In genomic region chr9:127767405-127767804, GRCh38 we compare ENCODE assay signal across 10 cellular contexts. TPM values are rescaled to one million over a fixed set of nuclear protein-coding genes. Genes with fewer than 3 reads are reported as not detected.
DNase-seq lines count a peak whose midpoint lies in the region; ATAC-seq and TF ChIP-seq lines count a peak whose summit lies in the region.
"Had no signal": no experiment of that assay in that cellular context is flagged by ENCODE, and none has a peak within 500 bp of the region (broad histone marks: within the 10 kb centered on the region; RNA-seq: fewer than 3 reads in every experiment).

No MANE protein-coding gene starts in this region.

- H3K9me3 Mint-ChIP-seq in IgD-negative memory B cell (no peaks in the 10 kb centered on the region), WTC11 (no peaks in the 10 kb centered on the region)

- CTCF ChIA-PET in WTC11 (lab: Charles Lee) = interaction anchor here (0.7 to 1.8 kb wide), 5 partner anchors 13 to 102 kb away, joined by 3 to 7 read pairs (median 3); partner anchors contain the start of gene TOR2A

- H4K20me1 ChIP-seq in fibroblast of lung (ENCODE audit: control insufficient read depth, extremely low read depth, insufficient read depth, low read length) = no peaks in the 10 kb centered on the region

- ATAC-seq in WTC11 (no peak), HG02759 (IDR thresholded peaks at IDR 0.05; ENCODE audit: unreplicated experiment) (no peak), GM21529 (IDR thresholded peaks at IDR 0.05; ENCODE audit: unreplicated experiment) (no peak)

- DNase-seq in WTC11 (ENCODE audit: low spot score) (no peak), fibroblast of lung (ENCODE audit: low read depth in 2 of 2) (no peak), BE2C (no peak)
- DNase-seq: NCI-H1105 treated with DMSO at 0.1 percent for 48 hours had no signal

- H3K79me2 ChIP-seq in fibroblast of lung (ENCODE audit: control insufficient read depth, insufficient read depth, low read length) = no peaks in the 10 kb centered on the region

- no peaks in the 10 kb centered on the region for H3K27me3 Mint-ChIP-seq in IgD-negative memory B cell
- H3K27me3 Mint-ChIP-seq in WTC11 (ENCODE audit: low read depth) = peaks cover 11% of the 10 kb centered on the region

- H3K9ac ChIP-seq in fibroblast of lung (ENCODE audit: insufficient read depth, low read length) = no peak overlapping the region
- H3K9ac ChIP-seq in skeletal muscle tissue (ENCODE audit: low read depth in 1 of 3, low read length in 3 of 3) = peak overlapping the region in 2 of 3 donors; percentile 19 to 22

- no peak overlapping the region for H2AFZ ChIP-seq in fibroblast of lung (ENCODE audit: low read length)

- peak overlapping the region in 2 of 4 donors; percentile 19 to 39 for H3K4me3 Mint-ChIP-seq in IgD-negative memory B cell
- no peak overlapping the region for H3K4me3 Mint-ChIP-seq in WTC11

- H3K27ac Mint-ChIP-seq in IgD-negative memory B cell = peak overlapping the region in 2 of 3 donors; percentile 91 to 94
- H3K27ac Mint-ChIP-seq in WTC11 = peak overlapping the region; percentile 10; the same call in 1 of the 2 replicates

- H3K36me3 Mint-ChIP-seq in IgD-negative memory B cell (peaks cover 2% of the 10 kb centered on the region), WTC11 (no peaks in the 10 kb centered on the region)

- H3K27me3 ChIP-seq in fibroblast of lung (ENCODE audit: control insufficient read depth, insufficient read depth, low read length) = peaks cover 8% of the 10 kb centered on the region
- H3K27me3 ChIP-seq in skeletal muscle tissue (ENCODE audit: control insufficient read depth in 3 of 3, insufficient read depth in 3 of 3, low read length in 3 of 3) = peaks cover 0 to 5% (median 5%) of the 10 kb centered on the region in 3 donors
- no peaks in the 10 kb centered on the region for H3K27me3 ChIP-seq in BE2C
- H3K27me3 ChIP-seq: SJSA1 had no signal

- H3K4me3 ChIP-seq in fibroblast of lung (replicated peaks in 1 of 4; ENCODE audit: control extremely low read depth in 1 of 4, insufficient read depth in 1 of 4, low read depth in 3 of 4, low read length in 4 of 4) (no peak overlapping the region), skeletal muscle tissue (ENCODE audit: low read length in 3 of 3) (no peak overlapping the region), BE2C (ENCODE audit: low read depth, low read length) (no peak overlapping the region)
- H3K4me3 ChIP-seq: SJSA1 had no signal

- POLR2A ChIA-PET in WTC11 (lab: Charles Lee) = interaction anchor here (0.6 kb wide), 1 partner anchor 147 kb away, joined by 5 read pairs; no protein-coding TSS in a partner anchor

- H3K4me1 ChIP-seq in fibroblast of lung (ENCODE audit: control insufficient read depth, extremely low read depth, insufficient read depth, low read length) = peaks cover 12% of the 10 kb centered on the region
- H3K4me1 ChIP-seq in skeletal muscle tissue (ENCODE audit: control insufficient read depth in 3 of 3, insufficient read depth in 3 of 3, low read length in 3 of 3) = peaks cover 47 to 58% (median 51%) of the 10 kb centered on the region in 3 donors
- H3K4me1 ChIP-seq in BE2C = peaks cover 10% of the 10 kb centered on the region

- H3K4me1 Mint-ChIP-seq in IgD-negative memory B cell (peaks cover 38 to 55% (median 51%) of the 10 kb centered on the region in 3 donors), WTC11 (peaks cover 50% of the 10 kb centered on the region)

- H3K9me3 ChIP-seq in fibroblast of lung (ENCODE audit: control insufficient read depth, insufficient read depth, low read depth, low read length) = no peaks in the 10 kb centered on the region
- no peaks in the 10 kb centered on the region for H3K9me3 ChIP-seq in skeletal muscle tissue (ENCODE audit: control insufficient read depth in 3 of 3, low read length in 3 of 3)
- H3K9me3 ChIP-seq in BE2C = no peaks in the 10 kb centered on the region
- H3K9me3 ChIP-seq: SJSA1 had no signal

- no peak overlapping the region for H3K4me2 ChIP-seq in fibroblast of lung (ENCODE audit: extremely low read depth, insufficient read depth, low read length)

- peak overlapping the region; percentile 11 for H3K27ac ChIP-seq in fibroblast of lung (ENCODE audit: insufficient read depth, low read length)
- H3K27ac ChIP-seq in skeletal muscle tissue (ENCODE audit: low read depth, low read length) = peak overlapping the region; percentile 75
- H3K27ac ChIP-seq: SJSA1 had no signal

- no peaks in the 10 kb centered on the region for H3K36me3 ChIP-seq in fibroblast of lung (ENCODE audit: control insufficient read depth, insufficient read depth, low read length)
- H3K36me3 ChIP-seq in skeletal muscle tissue (ENCODE audit: control insufficient read depth in 3 of 3, insufficient read depth in 3 of 3, low read length in 3 of 3) = no peaks in the 10 kb centered on the region
- H3K36me3 ChIP-seq in BE2C = no peaks in the 10 kb centered on the region
- H3K36me3 ChIP-seq: SJSA1 had no signal

- TF ChIP-seq CTCF in WTC11 (IDR thresholded peaks at IDR 0.05) = no peak
- TF ChIP-seq CTCF in fibroblast of lung (conservative IDR thresholded peaks at IDR 0.05 in 1 of 2, IDR thresholded peaks at IDR 0.05 in 1 of 2; ENCODE audit: low read depth in 1 of 2, low read length in 2 of 2) = no peak
- no peak for TF ChIP-seq CTCF in BE2C (IDR thresholded peaks at IDR 0.05; ENCODE audit: low read depth, low read length)

TF ChIP-seq in WTC11, 78 proteins besides CTCF, POLR2A, EP300 and RAD21:
- TF ChIP-seq, protein P1, sequence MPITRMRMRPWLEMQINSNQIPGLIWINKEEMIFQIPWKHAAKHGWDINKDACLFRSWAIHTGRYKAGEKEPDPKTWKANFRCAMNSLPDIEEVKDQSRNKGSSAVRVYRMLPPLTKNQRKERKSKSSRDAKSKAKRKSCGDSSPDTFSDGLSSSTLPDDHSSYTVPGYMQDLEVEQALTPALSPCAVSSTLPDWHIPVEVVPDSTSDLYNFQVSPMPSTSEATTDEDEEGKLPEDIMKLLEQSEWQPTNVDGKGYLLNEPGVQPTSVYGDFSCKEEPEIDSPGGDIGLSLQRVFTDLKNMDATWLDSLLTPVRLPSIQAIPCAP (CRISPR knock-in tag; IDR thresholded peaks at IDR 0.05) = no peak
- TF ChIP-seq CREM (CRISPR knock-in tag; IDR thresholded peaks at IDR 0.05) = no peak
- TF ChIP-seq ZNF416 (CRISPR knock-in tag; IDR thresholded peaks at IDR 0.05) = no peak
- TF ChIP-seq ATF2 (CRISPR knock-in tag; IDR thresholded peaks at IDR 0.05; ENCODE audit: borderline replicate concordance, low read depth) = no peak
TF ChIP-seq in WTC11: peak in this region for 0.

RNA-seq across cellular contexts. Expression of gene SH2D3C, which starts 11.1 kb away (rescaled TPM):
- 76.1 TPM for polyA plus RNA-seq in IgD-negative memory B cell
- 3.3 to 5.4 TPM (median 3.4 TPM) in 3 replicates for total RNA-seq in WTC11 (2021)
- 0.26 TPM in 1 of 2 replicates, not detected in the other for total RNA-seq in fibroblast of lung
- 1.2 TPM in 1 of 2 replicates, not detected in the other for polyA plus RNA-seq in fibroblast of lung
- 2.2 TPM in 1 of 2 replicates, not detected in the other for polyA plus RNA-seq in fibroblast of lung (2012)
- 4.4 TPM in 1 of 2 replicates, not detected in the other for polyA minus RNA-seq in fibroblast of lung (ENCODE audit: low replicate concordance)
- 15.1 TPM for total RNA-seq in skeletal muscle tissue
- 12.5 TPM for polyA plus RNA-seq in BE2C (2012; ENCODE audit: insufficient read depth, insufficient read length, low read depth)
- total RNA-seq: SJSA1 had no signal

RNA-seq across cellular contexts. Expression of gene CDK9, which starts 18.4 kb away (rescaled TPM):
- polyA plus RNA-seq in IgD-negative memory B cell (65.3 TPM), fibroblast of lung (76.6 and 82.2 TPM in 2 replicates)
- total RNA-seq in WTC11 (2021) (106 to 111 TPM (median 107 TPM) in 3 replicates), fibroblast of lung (49.6 and 54.8 TPM in 2 replicates), skeletal muscle tissue (33.4 TPM)
- 55.0 and 55.3 TPM in 2 replicates for polyA plus RNA-seq in fibroblast of lung (2012)
- polyA minus RNA-seq in fibroblast of lung (ENCODE audit: low replicate concordance) = 48.6 and 85.8 TPM in 2 replicates
- polyA plus RNA-seq in BE2C (2012; ENCODE audit: insufficient read depth, insufficient read length, low read depth) = 167 TPM

RNA-seq across cellular contexts. Expression of gene TOR2A, which starts 32.3 kb away (rescaled TPM):
- 22.4 TPM for polyA plus RNA-seq in IgD-negative memory B cell
- total RNA-seq in WTC11 (2021) = 14.4 to 19.4 TPM (median 16.6 TPM) in 3 replicates
- 3.6 TPM in 2 replicates for total RNA-seq in fibroblast of lung
- polyA plus RNA-seq in fibroblast of lung = 4.6 and 5.0 TPM in 2 replicates
- polyA plus RNA-seq in fibroblast of lung (2012) = 7.9 and 10.3 TPM in 2 replicates
- 5.0 and 13.5 TPM in 2 replicates for polyA minus RNA-seq in fibroblast of lung (ENCODE audit: low replicate concordance)
- 2.6 TPM for total RNA-seq in skeletal muscle tissue
- 33.8 TPM for polyA plus RNA-seq in BE2C (2012; ENCODE audit: insufficient read depth, insufficient read length, low read depth)

RNA-seq across cellular contexts. Expression of gene FPGS, which starts 35.3 kb away (rescaled TPM):
- polyA plus RNA-seq in IgD-negative memory B cell = 51.4 TPM
- 67.7 to 81.7 TPM (median 69.3 TPM) in 3 replicates for total RNA-seq in WTC11 (2021)
- 58.6 and 77.0 TPM in 2 replicates for total RNA-seq in fibroblast of lung
- 42.4 and 43.2 TPM in 2 replicates for polyA plus RNA-seq in fibroblast of lung
- 56.1 and 62.0 TPM in 2 replicates for polyA plus RNA-seq in fibroblast of lung (2012)
- polyA minus RNA-seq in fibroblast of lung (ENCODE audit: low replicate concordance) = 131 and 189 TPM in 2 replicates
- 41.2 TPM for total RNA-seq in skeletal muscle tissue
- 75.4 TPM for polyA plus RNA-seq in BE2C (2012; ENCODE audit: insufficient read depth, insufficient read length, low read depth)

RNA-seq across cellular contexts. Expression of gene TTC16, which starts 51.5 kb away (rescaled TPM):
- polyA plus RNA-seq in IgD-negative memory B cell (not detected), fibroblast of lung (0.02 TPM in 1 of 2 replicates, not detected in the other)
- total RNA-seq in WTC11 (2021) (not detected in 3 replicates), fibroblast of lung (under 0.01 TPM in 2 replicates), skeletal muscle tissue (not detected)
- not detected in 2 replicates for polyA plus RNA-seq in fibroblast of lung (2012)
- not detected in 2 replicates for polyA minus RNA-seq in fibroblast of lung (ENCODE audit: low replicate concordance)
- 0.28 TPM for polyA plus RNA-seq in BE2C (2012; ENCODE audit: insufficient read depth, insufficient read length, low read depth)
- total RNA-seq: H4, SJSA1 had no signal
